In genomic region chr6:16804515-16805161, GRCh38 we compare ENCODE assay signal across 12 cellular contexts. TPM values are rescaled to one million over a fixed set of nuclear protein-coding genes. Genes with fewer than 3 reads are reported as not detected.
A peak's percentile ranks its signal among the peaks of the same experiment; 100 is the strongest.
DNase-seq lines count a peak whose midpoint lies in the region; ATAC-seq and TF ChIP-seq lines count a peak whose summit lies in the region.
"Had no signal": no experiment of that assay in that cellular context is flagged by ENCODE, and none has a peak within 500 bp of the region (broad histone marks: within the 10 kb centered on the region; RNA-seq: fewer than 3 reads in every experiment).

No MANE protein-coding gene starts in this region.

- H3K4me1 ChIP-seq in heart left ventricle, result peaks cover 0 to 57% (median 35%) of the 10 kb centered on the region in 12 donors
- H3K4me1 ChIP-seq in hepatocyte (ENCODE audit: insufficient read depth), result peaks cover 22% of the 10 kb centered on the region
- no peaks in the 10 kb centered on the region for H3K4me1 ChIP-seq in prostate gland (replicated peaks)

- no peaks in the 10 kb centered on the region for H3K9me2 ChIP-seq in hepatocyte (replicated peaks; ENCODE audit: insufficient read depth)

- H3K79me2 ChIP-seq in hepatocyte, result no peaks in the 10 kb centered on the region

- WGBS in heart left ventricle, 4 donors, result 54 to 64% (median 59%) methylated on average over 6 of the region's 6 CpGs
- WGBS in hepatocyte (ENCODE audit: low lambda C conversion rate, missing lambda C conversion rate), result 72% methylated on average over 6 of the region's 6 CpGs
- 65% methylated on average over 6 of the region's 6 CpGs for WGBS in prostate gland

- H3K4me2 ChIP-seq in hepatocyte, result no peak overlapping the region

- peak overlapping the region; percentile 37 for H2AFZ ChIP-seq in hepatocyte

- peaks cover 0 to 7% (median 0%) of the 10 kb centered on the region in 12 donors for H3K9me3 ChIP-seq in heart left ventricle
- no peaks in the 10 kb centered on the region for H3K9me3 ChIP-seq in hepatocyte (ENCODE audit: low read depth)
- H3K9me3 ChIP-seq in prostate gland, result no peaks in the 10 kb centered on the region

- TF ChIP-seq POLR2A in heart left ventricle (IDR thresholded peaks at IDR 0.05) (no peak), prostate gland (IDR thresholded peaks at IDR 0.05) (no peak)

- H4K20me1 ChIP-seq in hepatocyte (ENCODE audit: insufficient read depth, poor library complexity, severe bottlenecking), result no peaks in the 10 kb centered on the region

- H3K4me3 ChIP-seq in heart left ventricle (peak overlapping the region in 1 of 12 donors; percentile 8), hepatocyte (no peak overlapping the region), prostate gland (no peak overlapping the region)

- no peaks in the 10 kb centered on the region for H3K36me3 ChIP-seq in heart left ventricle
- H3K36me3 ChIP-seq in hepatocyte (replicated peaks; ENCODE audit: insufficient read depth, low read depth), result no peaks in the 10 kb centered on the region
- no peaks in the 10 kb centered on the region for H3K36me3 ChIP-seq in prostate gland

- ATAC-seq in heart left ventricle (no peak), left cardiac atrium (no peak)
- ATAC-seq: activated T-cell treated with anti-CD3 and anti-CD28 coated beads, Interleukin-2, amount 50 U/mL, for 4 hours; stimulated activated naive B cell treated with anti-CD40 and anti-IgM and Interleukin-4, amounts not matched to agents 10 μg/mL and 1 μg/mL and 100 μg/mL, for 72 hours had no signal

- intact Hi-C loops in heart left ventricle (cut with DNase I), result loop anchor here in 1 of 10 donors (10.0 kb wide), 1 partner anchor 160 kb away; no protein-coding TSS in a partner anchor
- intact Hi-C loops in left cardiac atrium (cut with DNase I), result no loop called here
- intact Hi-C loops in prostate gland (cut with DNase I), result loop anchor here (10.0 kb wide), 1 partner anchor 160 kb away; no protein-coding TSS in a partner anchor

- H3K27ac ChIP-seq in heart left ventricle, result peak overlapping the region in 11 of 12 donors; percentile 21 to 86 (median 78)
- H3K27ac ChIP-seq in hepatocyte, result no peak overlapping the region
- peak overlapping the region; percentile 64 for H3K27ac ChIP-seq in temporal lobe (ENCODE audit: low read depth, low read length)
- H3K27ac ChIP-seq in prostate gland, result no peak overlapping the region

- TF ChIP-seq CTCF in heart left ventricle (IDR thresholded peaks at IDR 0.05) (no peak), hepatocyte (IDR thresholded peaks at IDR 0.05; ENCODE audit: poor library complexity) (no peak), prostate gland (IDR thresholded peaks at IDR 0.05) (no peak)

- no peak for DNase-seq in heart left ventricle
- DNase-seq in left cardiac atrium, result no peak
- DNase-seq in SK-N-DZ (ENCODE audit: low spot score), result peak; percentile 31
- no peak for DNase-seq in hepatocyte (ENCODE audit: low spot score)
- DNase-seq in NCI-H187 (lab: John Stamatoyannopoulos, UW), result no peak
- DNase-seq in prostate gland (ENCODE audit: low spot score), result no peak
- no peak for DNase-seq in hepatic stellate cell (ENCODE audit: low spot score)
- DNase-seq: activated CD4-positive, alpha-beta T cell treated with anti-CD3 and anti-CD28 coated beads, Interleukin-2, amount 10 ng/mL, durations not matched to agents 7 days and 5 days; activated T-cell treated with anti-CD3 and anti-CD28 coated beads, Interleukin-2, amount 50 U/mL, for 4 hours; CD8-positive, alpha-beta memory T cell; stimulated activated naive B cell treated with anti-CD40 and anti-IgM and Interleukin-4, amounts not matched to agents 10 μg/mL and 1 μg/mL and 100 μg/mL, for 72 hours had no signal

- no peaks in the 10 kb centered on the region for H3K27me3 ChIP-seq in heart left ventricle
- H3K27me3 ChIP-seq in hepatocyte, result no peaks in the 10 kb centered on the region
- no peaks in the 10 kb centered on the region for H3K27me3 ChIP-seq in prostate gland (replicated peaks; ENCODE audit: insufficient read depth)

RNA-seq across cellular contexts. Expression of gene ATXN1, which starts 43.4 kb away (rescaled TPM):
- total RNA-seq in heart left ventricle (10 to 100 TPM; 32.7 to 51.8 (median 37.6) TPM), left cardiac atrium (10 to 100 TPM; 34.6 to 36.7 TPM), hepatocyte (28.7 and 32.6 TPM in 2 replicates), temporal lobe (52.4 TPM), prostate gland (10 to 100 TPM; 28.5 to 89.0 TPM)
- polyA plus RNA-seq in heart left ventricle (10 to 100 TPM in 1 of 2 donors, 1 to 10 TPM in 1; 8.7 to 13.9 TPM), hepatocyte (14.7 and 16.3 TPM in 2 replicates)
- polyA plus RNA-seq in SK-N-DZ (2014; cell fraction: cytosol; rRNA removed), result 3.0 and 4.4 TPM in 2 replicates
- 2.3 and 6.3 TPM in 2 replicates for polyA plus RNA-seq in SK-N-DZ (2014; cell fraction: nucleus; rRNA removed)

Comparison
In these comparisons a context has a peak if more than half of its experiments do, and no peak if none do; other contexts are left out.
1. H3K27ac ChIP-seq: peak in heart left ventricle (11 of 12) and temporal lobe (single experiment); none in hepatocyte (single experiment) and prostate gland (0 of 2).